ENCODE assay signal across 26 cellular contexts in genomic region chr17:8927395-8927794, GRCh38. TPM values are rescaled to one million over a fixed set of nuclear protein-coding genes. Genes with fewer than 3 reads are reported as not detected.
DNase-seq lines count a peak whose midpoint lies in the region; ATAC-seq, FAIRE-seq and TF ChIP-seq lines count a peak whose summit lies in the region.
"Had no signal": no experiment of that assay in that cellular context is flagged by ENCODE, and none has a peak within 500 bp of the region (broad histone marks: within the 10 kb centered on the region; RNA-seq: fewer than 3 reads in every experiment).

No MANE protein-coding gene starts in this region.

- no peak overlapping the region for H3K9ac ChIP-seq in HepG2 (ENCODE audit: insufficient read depth, low read depth, low read length)
- H3K9ac ChIP-seq: BLaER1 treated with 17β-estradiol and CSF1 and Interleukin-3, amounts not matched to agents 10 nM and 100 nM; GM23248 had no signal

- TF ChIP-seq RAD21 in HepG2 (CRISPR knock-in tag; IDR thresholded peaks at IDR 0.05) = no peak

- no peak overlapping the region for H3K27ac Mint-ChIP-seq in natural killer cell
- no peak overlapping the region for H3K27ac Mint-ChIP-seq in stimulated activated effector memory CD8-positive, alpha-beta T cell treated with anti-CD3 and anti-CD28 coated beads, Interleukin-12 subunit alpha, Interleukin-12 subunit beta, amount 100 ng/mL, for 72 hours
- H3K27ac Mint-ChIP-seq: B cell; CD4-positive, CD25-positive, alpha-beta regulatory T cell; HFFc6 had no signal

- peaks cover 46 to 60% of the 10 kb centered on the region in 2 donors for H3K4me1 Mint-ChIP-seq in natural killer cell
- H3K4me1 Mint-ChIP-seq in stimulated activated effector memory CD8-positive, alpha-beta T cell treated with anti-CD3 and anti-CD28 coated beads, Interleukin-12 subunit alpha, Interleukin-12 subunit beta, amount 100 ng/mL, for 72 hours = peaks cover 41% of the 10 kb centered on the region

- peaks cover 19% of the 10 kb centered on the region for H3K36me3 Mint-ChIP-seq in natural killer cell
- peaks cover 41% of the 10 kb centered on the region for H3K36me3 Mint-ChIP-seq in stimulated activated effector memory CD8-positive, alpha-beta T cell treated with anti-CD3 and anti-CD28 coated beads, Interleukin-12 subunit alpha, Interleukin-12 subunit beta, amount 100 ng/mL, for 72 hours

- no peaks in the 10 kb centered on the region for H3K27me3 ChIP-seq in HepG2 (ENCODE audit: control insufficient read depth in 1 of 2, insufficient read depth in 2 of 2, low read length in 2 of 2)
- no peaks in the 10 kb centered on the region for H3K27me3 ChIP-seq in right lobe of liver
- H3K27me3 ChIP-seq in WERI-Rb-1 (ENCODE audit: insufficient read depth, low read depth, severe bottlenecking) = no peaks in the 10 kb centered on the region
- H3K27me3 ChIP-seq: BLaER1 treated with 17β-estradiol and CSF1 and Interleukin-3, amounts not matched to agents 10 nM and 100 nM had no signal

- H4K20me1 ChIP-seq in HepG2 (ENCODE audit: insufficient read depth, low read length) = no peaks in the 10 kb centered on the region

- DNase-seq in HepG2 (ENCODE audit: low spot score) (no peak), right lobe of liver (no peak), WERI-Rb-1 (peak; percentile 47), natural killer cell (no peak), kidney tubule cell (ENCODE audit: low spot score) (no peak), NCI-H146 (lab: John Stamatoyannopoulos, UW) (no peak)
- DNase-seq in stimulated activated effector memory CD8-positive, alpha-beta T cell treated with anti-CD3 and anti-CD28 coated beads, Interleukin-12 subunit alpha, Interleukin-12 subunit beta, amount 100 ng/mL, for 72 hours (ENCODE audit: low spot score in 2 of 2) = peak in 1 of 2 donors; percentile 0
- DNase-seq in stimulated activated CD8-positive, alpha-beta memory T cell treated with anti-CD3 and anti-CD28 coated beads, Interleukin-4, amount 100 ng/mL, for 48 hours = no peak
- DNase-seq: CD4-positive, CD25-positive, alpha-beta regulatory T cell; CD8-positive, alpha-beta memory T cell; COR-L47; DMS 273 treated with DMSO at 0.1 percent for 48 hours; DMS53; DND-41; EL; GM23248; HCEC 1CT; HFFc6 had no signal

- no TSS peak for BruUV-seq in HepG2 (replicated peaks; lab: Mats Ljungman, UMichigan)

- CTCF ChIA-PET in HepG2 (lab: Yijun Ruan, JAX; ENCODE audit: low intra/inter-chr PET ratio, low total read pairs) = no interaction called here

- no peak for TF ChIP-seq EP300 in HepG2 (IDR thresholded peaks at IDR 0.05; ENCODE audit: low read depth in 2 of 2, low read length in 2 of 2)
- TF ChIP-seq EP300 in HepG2 (CRISPR knock-in tag; IDR thresholded peaks at IDR 0.05; ENCODE audit: borderline replicate concordance) = no peak

- intact Hi-C loops in HepG2 (cut with micrococcal nuclease; ENCODE audit: unreplicated experiment) (no loop called here), right lobe of liver (cut with DNase I) (no loop called here), natural killer cell (cut with micrococcal nuclease) (loop anchor here (2.0 to 5.0 kb wide), 2 partner anchors 13 to 35 kb away; no protein-coding TSS in a partner anchor)

- TF ChIP-seq CTCF in HepG2 (CRISPR knock-in tag; IDR thresholded peaks at IDR 0.05) (no peak), right lobe of liver (IDR thresholded peaks at IDR 0.05) (no peak), WERI-Rb-1 (IDR thresholded peaks at IDR 0.05; ENCODE audit: low read depth, low read length) (no peak), natural killer cell (IDR thresholded peaks at IDR 0.05) (no peak)

- in situ Hi-C loops in HepG2 (cut with HindIII; ENCODE audit: extremely low pct_ligation_motif_present, low pct_unique_long_range_greater_than_20kb) = no loop called here

- POLR2A ChIA-PET in HepG2 (lab: Yijun Ruan, JAX) = no interaction called here

- WGBS in HepG2 (ENCODE audit: low lambda C conversion rate) = no CpG with 5 or more reads among the region's 3 CpGs
- WGBS in right lobe of liver (ENCODE audit: insufficient coverage, low coverage, low lambda C conversion rate, missing lambda C conversion rate) = 90% methylated on average over 2 of the region's 3 CpGs

- no peak overlapping the region for H2AFZ ChIP-seq in HepG2 (ENCODE audit: low read length)
- H2AFZ ChIP-seq: GM23248 had no signal

- H3K79me2 ChIP-seq in HepG2 (ENCODE audit: insufficient read depth, low read length) = no peaks in the 10 kb centered on the region

- ATAC-seq in HepG2 (no peak), right lobe of liver (no peak), natural killer cell (peak; percentile 50 to 58 (median 56))
- peak; percentile 67 for ATAC-seq in stimulated activated effector memory CD8-positive, alpha-beta T cell treated with anti-CD3 and anti-CD28 coated beads, Interleukin-12 subunit alpha, Interleukin-12 subunit beta, amount 100 ng/mL, for 72 hours
- ATAC-seq: GM12878, K562 had no signal

- peak overlapping the region; percentile 38 for H3K4me3 Mint-ChIP-seq in natural killer cell
- H3K4me3 Mint-ChIP-seq in stimulated activated effector memory CD8-positive, alpha-beta T cell treated with anti-CD3 and anti-CD28 coated beads, Interleukin-12 subunit alpha, Interleukin-12 subunit beta, amount 100 ng/mL, for 72 hours = no peak overlapping the region
- H3K4me3 Mint-ChIP-seq: B cell; CD8-positive, alpha-beta memory T cell; HFFc6 had no signal

- peaks cover 0 to 2% of the 10 kb centered on the region in 2 donors for H3K9me3 Mint-ChIP-seq in natural killer cell
- peaks cover 15% of the 10 kb centered on the region for H3K9me3 Mint-ChIP-seq in stimulated activated effector memory CD8-positive, alpha-beta T cell treated with anti-CD3 and anti-CD28 coated beads, Interleukin-12 subunit alpha, Interleukin-12 subunit beta, amount 100 ng/mL, for 72 hours

- H3K4me1 ChIP-seq in HepG2 (ENCODE audit: insufficient read depth, low read length) (no peaks in the 10 kb centered on the region), right lobe of liver (no peaks in the 10 kb centered on the region)

- H3K4me2 ChIP-seq in HepG2 (ENCODE audit: low read depth, low read length) = no peak overlapping the region

- H3K36me3 ChIP-seq in HepG2 (replicated peaks in 1 of 2; ENCODE audit: control insufficient read depth in 1 of 2, insufficient read depth in 2 of 2, low read length in 2 of 2) (no peaks in the 10 kb centered on the region), right lobe of liver (no peaks in the 10 kb centered on the region), WERI-Rb-1 (no peaks in the 10 kb centered on the region)

- H3K27ac ChIP-seq in HepG2 (ENCODE audit: extremely low read length, insufficient read depth, low read length) (no peak overlapping the region), right lobe of liver (no peak overlapping the region), WERI-Rb-1 (no peak overlapping the region)
- H3K27ac ChIP-seq: GM23248 had no signal

- TF ChIP-seq POLR2A in HepG2 (IDR thresholded peaks at IDR 0.05; ENCODE audit: insufficient read depth in 1 of 2, low read depth in 2 of 2, low read length in 2 of 2) = no peak
- no peak for TF ChIP-seq POLR2A in right lobe of liver (IDR thresholded peaks at IDR 0.05)

- FAIRE-seq in HepG2 (lab: Jason Lieb, UNC) = no peak
- FAIRE-seq: GM12878, GM19239, K562 had no signal

- no peak overlapping the region for H3K4me3 ChIP-seq in HepG2 (replicated peaks in 1 of 3; ENCODE audit: insufficient read depth in 1 of 3, low read depth in 2 of 3, low read length in 3 of 3)
- H3K4me3 ChIP-seq in right lobe of liver = no peak overlapping the region
- H3K4me3 ChIP-seq in WERI-Rb-1 (ENCODE audit: low read depth, low read length) = no peak overlapping the region
- H3K4me3 ChIP-seq: GM12878, GM23248, K562 had no signal

- no peaks in the 10 kb centered on the region for H3K27me3 Mint-ChIP-seq in natural killer cell (ENCODE audit: low read depth in 2 of 2)
- H3K27me3 Mint-ChIP-seq: B cell; CD4-positive, CD25-positive, alpha-beta regulatory T cell had no signal

- H3K9me3 ChIP-seq in HepG2 (ENCODE audit: low read length) = peaks cover 19% of the 10 kb centered on the region
- H3K9me3 ChIP-seq in right lobe of liver = peaks cover 0 to 8% (median 5%) of the 10 kb centered on the region in 4 donors
- H3K9me3 ChIP-seq in WERI-Rb-1 (ENCODE audit: severe bottlenecking) = peaks cover 18% of the 10 kb centered on the region

RNA-seq across cellular contexts. Expression of gene PIK3R5, which starts 38.1 kb away (rescaled TPM):
- not detected in 2 replicates for total RNA-seq in HepG2 (2016; rRNA removed; fragmentation: Illumina TruSeq; extraction: Trizol)
- total RNA-seq in HepG2 (2016; cell fraction: cytosol; rRNA removed; fragmentation: Illumina TruSeq; extraction: Trizol; ENCODE audit: low read depth) = not detected in 2 replicates
- not detected in 2 replicates for total RNA-seq in HepG2 (2016; cell fraction: insoluble cytoplasmic fraction; rRNA removed; fragmentation: Illumina TruSeq; extraction: Trizol)
- total RNA-seq in HepG2 (2016; cell fraction: membrane; rRNA removed; fragmentation: Illumina TruSeq; extraction: Trizol) = not detected in 2 replicates
- total RNA-seq in HepG2 (2016; cell fraction: nucleus; rRNA removed; fragmentation: Illumina TruSeq; extraction: Trizol) = not detected in 2 replicates
- not detected in 2 replicates for polyA plus RNA-seq in HepG2 (2011; rRNA removed)
- not detected in 2 replicates for polyA plus RNA-seq in HepG2 (2011; cell fraction: cytosol; rRNA removed)
- 0.09 TPM in 1 of 2 replicates, not detected in the other for polyA plus RNA-seq in HepG2 (2011; cell fraction: nucleus; rRNA removed)
- polyA plus RNA-seq in HepG2 (2012) = not detected in 2 replicates
- polyA plus RNA-seq in HepG2 (2016; cell fraction: cytosol; fragmentation: Illumina TruSeq; extraction: Trizol; ENCODE audit: low read depth) = not detected in 2 replicates
- not detected in 2 replicates for polyA plus RNA-seq in HepG2 (2016; cell fraction: insoluble cytoplasmic fraction; fragmentation: Illumina TruSeq; extraction: Trizol; ENCODE audit: low read depth)
- not detected in 2 replicates for polyA plus RNA-seq in HepG2 (2016; cell fraction: membrane; fragmentation: Illumina TruSeq; extraction: Trizol; ENCODE audit: low read depth)
- polyA plus RNA-seq in HepG2 (2016; cell fraction: nucleus; fragmentation: Illumina TruSeq; extraction: Trizol; ENCODE audit: insufficient read depth, low read depth) = not detected in 2 replicates
- polyA minus RNA-seq in HepG2 (2011; rRNA and poly(A)+ RNA removed; ENCODE audit: low replicate concordance) = 0.19 TPM in 1 of 2 replicates, not detected in the other
- not detected in 2 replicates for polyA minus RNA-seq in HepG2 (2011; cell fraction: cytosol; rRNA and poly(A)+ RNA removed)
- not detected in 2 replicates for polyA minus RNA-seq in HepG2 (2011; cell fraction: nucleus; rRNA and poly(A)+ RNA removed)
- total RNA-seq in right lobe of liver = 1 to 10 TPM; 3.7 to 6.5 (median 5.0) TPM
- 100 to 1,000 TPM; 254 to 364 (median 348) TPM for total RNA-seq in natural killer cell
- total RNA-seq: A172, H4, HFFc6 had no signal
- polyA plus RNA-seq: GM23248 had no signal

RNA-seq across cellular contexts. Expression of gene PIK3R6, which starts 59.9 kb away (rescaled TPM):
- not detected in 2 replicates for total RNA-seq in HepG2 (2016; rRNA removed; fragmentation: Illumina TruSeq; extraction: Trizol)
- not detected in 2 replicates for total RNA-seq in HepG2 (2016; cell fraction: cytosol; rRNA removed; fragmentation: Illumina TruSeq; extraction: Trizol; ENCODE audit: low read depth)
- not detected in 2 replicates for total RNA-seq in HepG2 (2016; cell fraction: insoluble cytoplasmic fraction; rRNA removed; fragmentation: Illumina TruSeq; extraction: Trizol)
- not detected in 2 replicates for total RNA-seq in HepG2 (2016; cell fraction: membrane; rRNA removed; fragmentation: Illumina TruSeq; extraction: Trizol)
- total RNA-seq in HepG2 (2016; cell fraction: nucleus; rRNA removed; fragmentation: Illumina TruSeq; extraction: Trizol) = not detected in 2 replicates
- polyA plus RNA-seq in HepG2 (2011; rRNA removed) = not detected in 2 replicates
- polyA plus RNA-seq in HepG2 (2011; cell fraction: cytosol; rRNA removed) = 0.03 TPM in 2 replicates
- 0.26 TPM in 1 of 2 replicates, not detected in the other for polyA plus RNA-seq in HepG2 (2011; cell fraction: nucleus; rRNA removed)
- polyA plus RNA-seq in HepG2 (2012) = not detected in 2 replicates
- not detected in 2 replicates for polyA plus RNA-seq in HepG2 (2016; cell fraction: cytosol; fragmentation: Illumina TruSeq; extraction: Trizol; ENCODE audit: low read depth)
- not detected in 2 replicates for polyA plus RNA-seq in HepG2 (2016; cell fraction: insoluble cytoplasmic fraction; fragmentation: Illumina TruSeq; extraction: Trizol; ENCODE audit: low read depth)
- not detected in 2 replicates for polyA plus RNA-seq in HepG2 (2016; cell fraction: membrane; fragmentation: Illumina TruSeq; extraction: Trizol; ENCODE audit: low read depth)
- not detected in 2 replicates for polyA plus RNA-seq in HepG2 (2016; cell fraction: nucleus; fragmentation: Illumina TruSeq; extraction: Trizol; ENCODE audit: insufficient read depth, low read depth)
- polyA minus RNA-seq in HepG2 (2011; rRNA and poly(A)+ RNA removed; ENCODE audit: low replicate concordance) = 0.09 TPM in 1 of 2 replicates, not detected in the other
- polyA minus RNA-seq in HepG2 (2011; cell fraction: cytosol; rRNA and poly(A)+ RNA removed) = not detected in 2 replicates
- not detected in 2 replicates for polyA minus RNA-seq in HepG2 (2011; cell fraction: nucleus; rRNA and poly(A)+ RNA removed)
- under 1 TPM in 5 of 6 experiments, not detected in 1; 0.18 to 0.62 (median 0.25) TPM for total RNA-seq in right lobe of liver
- 1 to 10 TPM in 2 of 3 donors, under 1 TPM in 1; 0.84 to 6.3 (median 1.4) TPM for total RNA-seq in natural killer cell
- total RNA-seq: A172, G401, H4, HFFc6 had no signal
- polyA plus RNA-seq: CD4-positive, CD25-positive, alpha-beta regulatory T cell; K562 had no signal

Comparison
In these comparisons a context has a peak if more than half of its experiments do, and no peak if none do; other contexts are left out.
1. ATAC-seq: peak in natural killer cell (3 of 3) and stimulated activated effector memory CD8-positive, alpha-beta T cell treated with anti-CD3 and anti-CD28 coated beads, Interleukin-12 subunit alpha, Interleukin-12 subunit beta, amount 100 ng/mL, for 72 hours (single experiment); none in HepG2 (single experiment) and right lobe of liver (0 of 4).
2. RNA of gene PIK3R5, which starts 38.1 kb away (total RNA-seq): 254 to 364 TPM in natural killer cell; 3.7 to 6.5 TPM in right lobe of liver and not detected in HepG2; every median in the first group is over 10 times any median in the second.